In the genomic region with DNA sequence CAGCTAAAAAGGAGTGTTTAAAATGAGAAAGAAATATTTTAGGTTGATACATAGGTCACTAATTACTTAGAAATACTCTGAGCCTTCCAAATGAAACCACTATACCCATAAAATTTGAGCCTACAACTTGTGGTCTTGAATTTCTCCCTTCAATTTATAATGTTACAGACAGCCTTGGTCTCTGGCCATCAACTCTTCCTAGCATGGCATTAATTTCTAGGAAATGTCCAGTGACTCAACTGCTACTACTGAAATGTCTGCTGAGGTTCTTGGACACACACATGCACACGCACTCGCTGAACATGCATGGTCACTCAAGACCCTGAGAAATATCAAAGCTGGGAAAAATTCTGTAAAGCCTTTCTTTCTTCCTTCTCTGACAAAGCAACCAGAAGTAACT, we compare ENCODE assay signal across 30 cellular contexts.
"Had no signal": no experiment of that assay in that cellular context is flagged by ENCODE, and none has a peak within 500 bp of the region (broad histone marks: within the 10 kb centered on the region; RNA-seq: fewer than 3 reads in every experiment).

No MANE protein-coding gene starts in this region.

- H3K9me3 Mint-ChIP-seq: immature natural killer cell, neural crest cell had no signal

- H3K4me1 Mint-ChIP-seq: neural crest cell had no signal

- H3K27me3 Mint-ChIP-seq: stimulated activated naive B cell treated with anti-CD40 and anti-IgM and Interleukin-4, amounts not matched to agents 10 μg/mL and 1 μg/mL and 100 μg/mL, for 72 hours had no signal

- H3K27ac Mint-ChIP-seq: immature natural killer cell; nephron; stimulated activated naive B cell treated with anti-CD40 and anti-IgM and Interleukin-4, amounts not matched to agents 10 μg/mL and 1 μg/mL and 100 μg/mL, for 72 hours had no signal

- FAIRE-seq: islet of Langerhans, kidney, pancreas had no signal

- H3K4me3 ChIP-seq: left lung, lower lobe of right lung, pancreas, prostate gland, right lobe of liver, smooth muscle cell, stomach, testis, thyroid gland, transverse colon, upper lobe of left lung, vagina had no signal

- ATAC-seq: left colon; left lung; lower lobe of right lung; pancreas; right lobe of liver; stimulated activated naive CD8-positive, alpha-beta T cell treated with anti-CD3 and anti-CD28 coated beads, Interleukin-15, Interleukin-2, amounts not matched to agents 100 U/mL and 50 U/mL, for 24 hours had no signal

- H3K36me3 ChIP-seq: left lung, lower lobe of right lung, pancreas, prostate gland, right lobe of liver, stomach, thyroid gland, transverse colon, upper lobe of left lung, vagina had no signal

- H3K27me3 ChIP-seq: left lung, pancreas, right lobe of liver, stomach, testis, thyroid gland, transverse colon, upper lobe of left lung, vagina had no signal

- H3K9me3 ChIP-seq: left lung, lower lobe of right lung, pancreas, prostate gland, right lobe of liver, stomach, testis, thyroid gland, transverse colon, upper lobe of left lung, vagina had no signal

- H3K4me2 ChIP-seq: smooth muscle cell had no signal

- H3K4me1 ChIP-seq: lower lobe of right lung, pancreas, prostate gland, right lobe of liver, testis, thyroid gland had no signal

- H3K27ac ChIP-seq: left lung, lower lobe of right lung, pancreas, prostate gland, right lobe of liver, stomach, testis, thyroid gland, transverse colon, upper lobe of left lung, vagina had no signal

- DNase-seq: hypothalamus; immature natural killer cell; kidney; left colon; left lung; lower lobe of right lung; mammary epithelial cell; mesenchymal stem cell; nucleus accumbens; pancreas; posterior cingulate gyrus; retina; right lobe of liver; stimulated activated CD4-positive, alpha-beta T cell treated with anti-CD3 and anti-CD28 coated beads, Interleukin-1b, Interleukin-23, amount 100 ng/mL, for 48 hours; stimulated activated CD4-positive, alpha-beta T cell treated with anti-CD3 and anti-CD28 coated beads, Interleukin-2, amount 100 ng/mL, for 48 hours; stimulated activated CD4-positive, alpha-beta T cell treated with anti-CD3 and anti-CD28 coated beads, Interleukin-4, amount 100 ng/mL, for 4 hours; stimulated activated CD8-positive, alpha-beta memory T cell treated with anti-CD3 and anti-CD28 coated beads, Interleukin-4, amount 100 ng/mL, for 48 hours; stimulated activated naive B cell treated with anti-CD40 and anti-IgM and Interleukin-4, amounts not matched to agents 10 μg/mL and 1 μg/mL and 100 μg/mL, for 72 hours; stimulated activated naive CD8-positive, alpha-beta T cell treated with anti-CD3 and anti-CD28 coated beads, Interleukin-15, Interleukin-2, amounts not matched to agents 100 U/mL and 50 U/mL, for 24 hours; stomach; testis; thyroid gland; transverse colon; upper lobe of left lung had no signal

- H3K4me3 Mint-ChIP-seq: immature natural killer cell; nephron; neural crest cell; stimulated activated naive B cell treated with anti-CD40 and anti-IgM and Interleukin-4, amounts not matched to agents 10 μg/mL and 1 μg/mL and 100 μg/mL, for 72 hours had no signal
